Comparison of ENCODE assay signal across 24 cellular contexts in the genomic region with DNA sequence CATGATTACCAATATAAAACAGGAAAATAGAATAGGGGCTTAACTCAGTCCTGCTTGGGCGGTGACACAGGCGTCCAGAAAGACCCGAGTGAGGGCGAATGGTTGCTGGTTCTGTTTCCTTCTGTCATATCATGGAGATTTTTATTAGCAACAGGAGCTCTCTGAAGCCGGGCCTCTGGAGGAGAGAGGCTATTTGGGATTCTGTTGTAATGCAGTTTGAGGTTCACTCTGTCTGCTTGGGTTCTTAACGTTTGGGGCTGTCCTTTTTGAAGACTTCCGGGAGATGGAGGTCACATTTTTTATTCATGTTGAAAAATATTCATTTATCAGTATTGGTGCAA.
"Had no signal": no experiment of that assay in that cellular context is flagged by ENCODE, and none has a peak within 500 bp of the region (broad histone marks: within the 10 kb centered on the region; RNA-seq: fewer than 3 reads in every experiment).

No MANE protein-coding gene starts in this region.

- H3K4me1 ChIP-seq: left lung, lower lobe of right lung, right lobe of liver had no signal

- H3K27ac ChIP-seq: left lung, lower lobe of right lung, neutrophil, right lobe of liver, thoracic aorta, WERI-Rb-1 had no signal

- H3K36me3 ChIP-seq: left lung, lower lobe of right lung, neutrophil, right lobe of liver, thoracic aorta, WERI-Rb-1 had no signal

- H3K4me3 ChIP-seq: left lung, lower lobe of right lung, mucosa of descending colon, right lobe of liver, thoracic aorta had no signal

- H3K27me3 ChIP-seq: right lobe of liver had no signal

- H3K9me3 ChIP-seq: left lung, lower lobe of right lung, mucosa of descending colon, neutrophil, right lobe of liver, thoracic aorta had no signal

- ATAC-seq: esophagus mucosa; left lung; lower lobe of right lung; mucosa of descending colon; right lobe of liver; stimulated activated naive CD8-positive, alpha-beta T cell treated with anti-CD3 and anti-CD28 coated beads, Interleukin-15, Interleukin-2, amounts not matched to agents 100 U/mL and 50 U/mL, for 24 hours; T-helper 17 cell had no signal

- DNase-seq: activated CD4-positive, alpha-beta memory T cell treated with anti-CD3 and anti-CD28 coated beads, Interleukin-2, amount 10 ng/mL, durations not matched to agents 7 days and 5 days; activated CD4-positive, alpha-beta T cell treated with anti-CD3 and anti-CD28 coated beads for 1 hour; activated CD4-positive, alpha-beta T cell treated with anti-CD3 and anti-CD28 coated beads, Interleukin-2, amount 10 ng/mL, durations not matched to agents 7 days and 5 days; activated CD8-positive, alpha-beta memory T cell treated with anti-CD3 and anti-CD28 coated beads, Interleukin-2, amount 50 U/mL, for 48 hours; activated gamma-delta T cell; activated naive CD4-positive, alpha-beta T cell treated with anti-CD3 and anti-CD28 coated beads, Interleukin-2, amount 10 ng/mL, durations not matched to agents 7 days and 5 days; activated T-cell treated with anti-CD3 and anti-CD28 coated beads, Interleukin-2, amount 50 U/mL, for 24 hours; amniotic stem cell; caudate nucleus; cortex of kidney; left lung; lower lobe of right lung; mesenchymal stem cell; mucosa of descending colon; right lobe of liver; stimulated activated CD4-positive, alpha-beta T cell treated with anti-CD3 and anti-CD28 coated beads, Interleukin-4, amount 100 ng/mL, for 1 hour; stimulated activated naive CD8-positive, alpha-beta T cell treated with anti-CD3 and anti-CD28 coated beads, Interleukin-15, Interleukin-2, amounts not matched to agents 100 U/mL and 50 U/mL, for 24 hours; T-helper 17 cell; T1000; trophoblast cell; WERI-Rb-1 had no signal
